In genomic region chr5:67248703-67249589, GRCh38 we compare ENCODE assay signal across 11 cellular contexts. TPM values are rescaled to one million over a fixed set of nuclear protein-coding genes. Genes with fewer than 3 reads are reported as not detected.
A peak's percentile ranks its signal among the peaks of the same experiment; 100 is the strongest.
DNase-seq lines count a peak whose midpoint lies in the region; ATAC-seq and TF ChIP-seq lines count a peak whose summit lies in the region.
"Had no signal": no experiment of that assay in that cellular context is flagged by ENCODE, and none has a peak within 500 bp of the region (broad histone marks: within the 10 kb centered on the region; RNA-seq: fewer than 3 reads in every experiment).

No MANE protein-coding gene starts in this region.

- peak overlapping the region; percentile 77 for H3K27ac Mint-ChIP-seq in mesothelial cell of epicardium
- H3K27ac Mint-ChIP-seq: activated T-helper 1 cell treated with anti-CD3 and anti-CD28 coated beads, Interleukin-12 subunit alpha, Interleukin-12 subunit beta, Interleukin-2, Interleukin-4 antibody, amounts not matched to agents 30 ng/mL and 10 ng/mL and 1 ng/mL, durations not matched to agents 14 hours and 24 hours and 36 hours had no signal

- H3K36me3 Mint-ChIP-seq in mesothelial cell of epicardium, result no peaks in the 10 kb centered on the region

- H3K4me3 ChIP-seq in left ventricle myocardium inferior (no peak overlapping the region), coronary artery (no peak overlapping the region)
- H3K4me3 ChIP-seq: smooth muscle cell had no signal

- H3K4me3 Mint-ChIP-seq in mesothelial cell of epicardium, result no peak overlapping the region
- H3K4me3 Mint-ChIP-seq: activated T-helper 1 cell treated with anti-CD3 and anti-CD28 coated beads, Interleukin-12 subunit alpha, Interleukin-12 subunit beta, Interleukin-2, Interleukin-4 antibody, amounts not matched to agents 30 ng/mL and 10 ng/mL and 1 ng/mL, durations not matched to agents 14 hours and 24 hours and 36 hours had no signal

- no peaks in the 10 kb centered on the region for H3K27me3 ChIP-seq in left ventricle myocardium inferior (ENCODE audit: low read depth)

- peaks cover 29% of the 10 kb centered on the region for H3K4me1 Mint-ChIP-seq in mesothelial cell of epicardium

- ATAC-seq in Right ventricle myocardium inferior (no peak), HG03097 (IDR thresholded peaks at IDR 0.05; ENCODE audit: low FRiP score, unreplicated experiment) (no peak)

- H3K9me3 Mint-ChIP-seq in mesothelial cell of epicardium, result no peaks in the 10 kb centered on the region

- DNase-seq in left ventricle myocardium inferior (no peak), Right ventricle myocardium inferior (ENCODE audit: missing footprints) (no peak), coronary artery (ENCODE audit: low spot score) (no peak), mesothelial cell of epicardium (ENCODE audit: low spot score in 2 of 2, unreplicated experiment in 2 of 2) (no peak), NCI-H1930 (lab: John Stamatoyannopoulos, UW) (no peak), dermis blood vessel endothelial cell (no peak), NCI-H2171 treated with DMSO at 0.1 percent for 48 hours (lab: John Stamatoyannopoulos, UW) (no peak)
- DNase-seq: activated CD4-positive, CD25-positive, alpha-beta regulatory T cell had no signal

- H3K27ac ChIP-seq in left ventricle myocardium inferior (replicated peaks), result peak overlapping the region; percentile 9
- peak overlapping the region; percentile 55 to 84 for H3K27ac ChIP-seq in coronary artery

- TF ChIP-seq CTCF in left ventricle myocardium inferior (IDR thresholded peaks at IDR 0.05; ENCODE audit: borderline replicate concordance), result no peak
- TF ChIP-seq CTCF in coronary artery (IDR thresholded peaks at IDR 0.05), result no peak
- TF ChIP-seq CTCF in mesothelial cell of epicardium (IDR thresholded peaks at IDR 0.05; ENCODE audit: unreplicated experiment), result no peak

- H3K9me3 ChIP-seq in left ventricle myocardium inferior (replicated peaks), result peaks cover 5% of the 10 kb centered on the region

- H3K36me3 ChIP-seq in left ventricle myocardium inferior, result no peaks in the 10 kb centered on the region

- H3K4me1 ChIP-seq in left ventricle myocardium inferior, result peaks cover 37% of the 10 kb centered on the region

- intact Hi-C loops in left ventricle myocardium inferior (cut with micrococcal nuclease), result loop anchor here (10.0 kb wide), 2 partner anchors 1006 to 1216 kb away; no protein-coding TSS in a partner anchor
- intact Hi-C loops in Right ventricle myocardium inferior (cut with DNase I), result loop anchor here (5.0 to 10.0 kb wide), 7 partner anchors 428 to 1713 kb away; partner anchors contain the start of gene PIK3R1

- no peaks in the 10 kb centered on the region for H3K27me3 Mint-ChIP-seq in mesothelial cell of epicardium (ENCODE audit: low read depth)

RNA-seq across cellular contexts. Expression of gene CD180, which starts 52.3 kb away (rescaled TPM):
- total RNA-seq in left ventricle myocardium inferior, result 0.44 TPM
- 1.6 TPM for total RNA-seq in Right ventricle myocardium inferior
- total RNA-seq in mesothelial cell of epicardium, result not detected in 3 replicates
- 0.09 TPM in 1 of 2 replicates, not detected in the other for total RNA-seq in dermis blood vessel endothelial cell
- total RNA-seq: smooth muscle cell had no signal
